ENCODE assay signal across 18 cellular contexts in the genomic region with DNA sequence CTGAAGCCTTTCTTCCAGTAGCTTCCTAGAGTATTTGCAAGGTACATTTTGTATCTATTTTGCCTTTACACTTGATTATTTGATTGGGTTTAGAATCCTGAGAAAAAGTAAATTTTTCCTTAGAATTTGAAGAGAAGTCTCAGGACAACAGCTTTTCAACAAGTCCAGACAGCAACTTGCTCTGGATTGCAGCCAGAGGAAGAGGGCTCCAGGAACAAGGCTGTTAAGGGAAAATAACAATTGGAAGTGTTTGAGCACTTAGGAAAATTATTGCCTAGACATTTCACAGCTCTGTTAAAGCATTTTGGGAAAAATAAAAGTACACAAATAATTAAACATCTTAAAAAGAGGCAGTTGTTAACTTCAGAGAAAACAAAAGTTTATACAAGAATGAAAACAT. TPM values are rescaled to one million over a fixed set of nuclear protein-coding genes. Genes with fewer than 3 reads are reported as not detected.
DNase-seq lines count a peak whose midpoint lies in the region; ATAC-seq and TF ChIP-seq lines count a peak whose summit lies in the region.
"Had no signal": no experiment of that assay in that cellular context is flagged by ENCODE, and none has a peak within 500 bp of the region (broad histone marks: within the 10 kb centered on the region; RNA-seq: fewer than 3 reads in every experiment).

No MANE protein-coding gene starts in this region.

- no peaks in the 10 kb centered on the region for H3K36me3 ChIP-seq in IMR-90 (ENCODE audit: control insufficient read depth, insufficient read depth, low read length)
- H3K36me3 ChIP-seq: SJSA1 had no signal

- H3K14ac ChIP-seq in IMR-90 (replicated peaks; ENCODE audit: low read depth, low read length), result 0 out of 2 replicates have a peak overlapping the region, but pooled peaks have one; percentile 42

- H3K4me3 ChIP-seq in IMR-90 (ENCODE audit: insufficient read depth, low read depth, low read length) (no peak overlapping the region), fibroblast of villous mesenchyme (ENCODE audit: low read depth, low read length) (no peak overlapping the region)
- H3K4me3 ChIP-seq: K562, SJSA1 had no signal

- no peaks in the 10 kb centered on the region for H3K27me3 Mint-ChIP-seq in MCF 10A (ENCODE audit: insufficient read depth, unreplicated experiment)

- H3K27me3 ChIP-seq in IMR-90 (ENCODE audit: control insufficient read depth, insufficient read depth, low read length), result no peaks in the 10 kb centered on the region
- H3K27me3 ChIP-seq: SJSA1 had no signal

- H3K23ac ChIP-seq in IMR-90 (ENCODE audit: low read depth, low read length), result no peak overlapping the region

- peaks cover 2% of the 10 kb centered on the region; the same call in 1 of the 2 replicates for H3K4me1 ChIP-seq in IMR-90 (ENCODE audit: control insufficient read depth, insufficient read depth, low read length)
- H3K4me1 ChIP-seq: SJSA1 had no signal

- H2AFZ ChIP-seq in IMR-90 (replicated peaks; ENCODE audit: low read length, poor library complexity), result no peak overlapping the region

- H3K27ac ChIP-seq in IMR-90 (ENCODE audit: insufficient read depth, low read length), result no peak overlapping the region
- H3K27ac ChIP-seq: HL-60, SJSA1 had no signal

- peak overlapping the region; percentile 72; the same call in 1 of the 2 replicates for H4K5ac ChIP-seq in IMR-90 (ENCODE audit: low read depth, low read length)

- H3K56ac ChIP-seq in IMR-90 (ENCODE audit: extremely low read depth, insufficient read depth, low read length), result no peak overlapping the region

- no peak for TF ChIP-seq POLR2A in IMR-90 (IDR thresholded peaks at IDR 0.05; ENCODE audit: low read depth, low read length)

- TF ChIP-seq CTCF in IMR-90 (conservative IDR thresholded peaks at IDR 0.05; ENCODE audit: low read depth, low read length) (no peak), MCF 10A (IDR thresholded peaks at IDR 0.05; ENCODE audit: unreplicated experiment) (no peak), fibroblast of villous mesenchyme (IDR thresholded peaks at IDR 0.05; ENCODE audit: insufficient read depth, low read depth, low read length) (no peak)

- POLR2A ChIA-PET in IMR-90 (lab: Charles Lee; ENCODE audit: unreplicated experiment) (no interaction called here), MCF 10A (lab: Yijun Ruan, JAX) (interaction anchor here (0.7 to 1.7 kb wide), 7 partner anchors 9 to 989 kb away, joined by 3 to 20 read pairs (median 6); no protein-coding TSS in a partner anchor), HEK293T (lab: Yijun Ruan, JAX) (no interaction called here)

- no peak overlapping the region for H2BK5ac ChIP-seq in IMR-90 (ENCODE audit: low read depth, low read length, poor library complexity, severe bottlenecking)

- no peak overlapping the region for H3K4me3 Mint-ChIP-seq in MCF 10A (ENCODE audit: unreplicated experiment)

- CTCF ChIA-PET in IMR-90 (lab: Yijun Ruan, JAX) (interaction anchor here (1.0 kb wide), 1 partner anchor 81 kb away, joined by 3 read pairs; no protein-coding TSS in a partner anchor), MCF 10A (lab: Yijun Ruan, JAX) (interaction anchor here (0.5 to 0.8 kb wide), 2 partner anchors 15 to 293 kb away, joined by 3 read pairs; no protein-coding TSS in a partner anchor), HEK293T (lab: Yijun Ruan, JAX) (no interaction called here)

- H4K8ac ChIP-seq in IMR-90 (ENCODE audit: low read depth in 2 of 2, low read length in 2 of 2), result peak overlapping the region in 1 of 2 experiments; percentile 85; a peak in 1 of 4 replicates

- no peak overlapping the region for H2BK15ac ChIP-seq in IMR-90 (ENCODE audit: low read depth, low read length)

- H3K36me3 Mint-ChIP-seq in MCF 10A (ENCODE audit: insufficient read depth, unreplicated experiment), result no peaks in the 10 kb centered on the region

- BruUV-seq in IMR-90 (replicated peaks; lab: Mats Ljungman, UMichigan) (no TSS peak), MCF 10A (replicated peaks; lab: Mats Ljungman, UMichigan) (no TSS peak)

- no peak overlapping the region for H3K4ac ChIP-seq in IMR-90 (ENCODE audit: low read depth, low read length)

- peaks cover 0 to 2% of the 10 kb centered on the region in 2 experiments; a peak in 1 of 4 replicates for H3K79me1 ChIP-seq in IMR-90 (ENCODE audit: low read depth in 1 of 2, low read length in 2 of 2)

- DNase-seq in IMR-90 (no peak), NCI-H446 treated with DMSO at 0.1 percent for 48 hours (lab: John Stamatoyannopoulos, UW) (peak; percentile 36), MCF 10A (ENCODE audit: unreplicated experiment) (peak; percentile 56), fibroblast of villous mesenchyme (ENCODE audit: low read depth) (peak; percentile 28), NOMO-1 (lab: John Stamatoyannopoulos, UW; ENCODE audit: unreplicated experiment in 2 of 2) (no peak), HEK293T (ENCODE audit: extremely low spot score) (no peak), NCI-H1694 treated with DMSO at 0.1 percent for 48 hours (lab: John Stamatoyannopoulos, UW) (no peak)
- DNase-seq: AML-193, DMS79, HCEC 1CT, NCI-H1048, NCI-H187, NCI-H526 treated with DMSO at 0.1 percent for 48 hours had no signal

- H3K4me2 ChIP-seq in IMR-90 (ENCODE audit: low read depth, low read length), result no peak overlapping the region

- intact Hi-C loops in IMR-90 (cut with micrococcal nuclease), result no loop called here
- intact Hi-C loops in MCF 10A (cut with micrococcal nuclease), result no loop called here

- ATAC-seq in IMR-90 (ENCODE audit: low read depth) (0 out of 2 replicates have a peak, but pooled peaks have one; percentile 14), HG02885 (IDR thresholded peaks at IDR 0.05; ENCODE audit: poor library complexity, unreplicated experiment) (no peak)
- ATAC-seq: K562 had no signal

- H2BK120ac ChIP-seq in IMR-90 (ENCODE audit: low read depth, low read length), result no peak overlapping the region

- peaks cover 28% of the 10 kb centered on the region for H3K4me1 Mint-ChIP-seq in MCF 10A (ENCODE audit: insufficient read depth, unreplicated experiment)

- no peak overlapping the region for H4K91ac ChIP-seq in IMR-90 (ENCODE audit: insufficient read depth, low read depth, low read length)

- H2BK20ac ChIP-seq in IMR-90 (ENCODE audit: low read depth, low read length), result no peak overlapping the region; the same call in 1 of the 2 replicates

- in situ Hi-C loops in IMR-90 (cut with MboI; ENCODE audit: low sequenced_read_pairs), result no loop called here

- dilution Hi-C loops in IMR-90 (cut with HindIII; ENCODE audit: low sequenced_read_pairs, unreplicated experiment), result no loop called here

- H4K20me1 ChIP-seq in IMR-90 (ENCODE audit: insufficient read depth, low read length), result no peaks in the 10 kb centered on the region

- H2AK5ac ChIP-seq in IMR-90 (ENCODE audit: low read depth, low read length), result no peak overlapping the region

- no peak overlapping the region for H2AK9ac ChIP-seq in IMR-90 (replicated peaks; ENCODE audit: low read depth, low read length, poor library complexity)

- H3K9me3 Mint-ChIP-seq in MCF 10A (ENCODE audit: unreplicated experiment), result no peaks in the 10 kb centered on the region

- H3K9me3 ChIP-seq in IMR-90 (ENCODE audit: control insufficient read depth, insufficient read depth, low read length), result peaks cover 9% of the 10 kb centered on the region; the same call in 1 of the 2 replicates
- H3K9me3 ChIP-seq: SJSA1 had no signal

- H3K9ac ChIP-seq in IMR-90 (ENCODE audit: low read depth, low read length), result no peak overlapping the region

- H3K18ac ChIP-seq in IMR-90 (ENCODE audit: low read depth, low read length), result peak overlapping the region; percentile 75; the same call in 1 of the 2 replicates

- no peak for TF ChIP-seq RAD21 in IMR-90 (IDR thresholded peaks at IDR 0.05; ENCODE audit: low read length)

- peak overlapping the region; percentile 81 for H3K27ac Mint-ChIP-seq in MCF 10A (ENCODE audit: low read depth, unreplicated experiment)

- 0 out of 2 replicates have a peak, but pooled peaks cover 2% of the 10 kb centered on the region for H3K9me1 ChIP-seq in IMR-90 (ENCODE audit: insufficient read depth, low read length)

TF ChIP-seq in IMR-90, 13 proteins besides CTCF, POLR2A, EP300 and RAD21:
- TF ChIP-seq RFX5 (IDR thresholded peaks at IDR 0.05; ENCODE audit: low read depth, low read length) (no peak), MAFK (IDR thresholded peaks at IDR 0.05; ENCODE audit: low read depth, low read length) (no peak), NFE2L2 (IDR thresholded peaks at IDR 0.05; ENCODE audit: low read depth, low read length) (no peak), CEBPB (IDR thresholded peaks at IDR 0.05; ENCODE audit: low read depth, low read length) (no peak), MAZ (IDR thresholded peaks at IDR 0.05; ENCODE audit: borderline replicate concordance, low read depth, low read length) (no peak), BHLHE40 (IDR thresholded peaks at IDR 0.05; ENCODE audit: low read depth, low read length) (no peak), RCOR1 (IDR thresholded peaks at IDR 0.05; ENCODE audit: insufficient replicate concordance, low read length) (no peak), SMC3 (IDR thresholded peaks at IDR 0.05; ENCODE audit: low read depth, low read length) (no peak), MXI1 (IDR thresholded peaks at IDR 0.05; ENCODE audit: borderline replicate concordance, low read depth, low read length) (no peak)

TF ChIP-seq in HEK293T, 16 proteins besides CTCF, POLR2A, EP300 and RAD21 (continues in another document):
- TF ChIP-seq TARDBP (IDR thresholded peaks at IDR 0.05) (no peak), L3MBTL2 (conservative IDR thresholded peaks at IDR 0.05) (no peak), CTBP1 (IDR thresholded peaks at IDR 0.05; ENCODE audit: borderline replicate concordance) (no peak), ARNT (IDR thresholded peaks at IDR 0.05) (no peak), SUZ12 (IDR thresholded peaks at IDR 0.05) (no peak), BHLHE40 (IDR thresholded peaks at IDR 0.05; ENCODE audit: borderline replicate concordance) (no peak), LEF1 (IDR thresholded peaks at IDR 0.05; ENCODE audit: borderline replicate concordance) (no peak), FOXM1 (IDR thresholded peaks at IDR 0.05; ENCODE audit: borderline replicate concordance) (no peak), ZNF384 (IDR thresholded peaks at IDR 0.05) (no peak), NFRKB (IDR thresholded peaks at IDR 0.05) (no peak)
- TF ChIP-seq, protein P1, sequence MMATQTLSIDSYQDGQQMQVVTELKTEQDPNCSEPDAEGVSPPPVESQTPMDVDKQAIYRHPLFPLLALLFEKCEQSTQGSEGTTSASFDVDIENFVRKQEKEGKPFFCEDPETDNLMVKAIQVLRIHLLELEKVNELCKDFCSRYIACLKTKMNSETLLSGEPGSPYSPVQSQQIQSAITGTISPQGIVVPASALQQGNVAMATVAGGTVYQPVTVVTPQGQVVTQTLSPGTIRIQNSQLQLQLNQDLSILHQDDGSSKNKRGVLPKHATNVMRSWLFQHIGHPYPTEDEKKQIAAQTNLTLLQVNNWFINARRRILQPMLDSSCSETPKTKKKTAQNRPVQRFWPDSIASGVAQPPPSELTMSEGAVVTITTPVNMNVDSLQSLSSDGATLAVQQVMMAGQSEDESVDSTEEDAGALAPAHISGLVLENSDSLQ (IDR thresholded peaks at IDR 0.05), result no peak

RNA-seq across cellular contexts. Expression of a gene that starts 58.3 kb away (rescaled TPM):
- total RNA-seq in IMR-90 (2012; rRNA removed), result 3.2 and 3.6 TPM in 2 replicates
- polyA plus RNA-seq in IMR-90 (2012; rRNA removed), result 1.7 and 1.8 TPM in 2 replicates
- polyA plus RNA-seq in IMR-90 (2012; cell fraction: cytosol; rRNA removed), result 0.27 and 0.81 TPM in 2 replicates
- 0.98 and 7.4 TPM in 2 replicates for polyA plus RNA-seq in IMR-90 (2012; cell fraction: nucleus; rRNA removed; ENCODE audit: low replicate concordance)
- 0.42 TPM in 1 of 2 replicates, not detected in the other for total RNA-seq in MCF 10A (2022)
- total RNA-seq in fibroblast of villous mesenchyme, result 1.3 and 2.6 TPM in 2 replicates
- total RNA-seq: G401 had no signal

Comparison
In these comparisons a context has a peak if more than half of its experiments do, and no peak if none do; other contexts are left out.
1. DNase-seq: peak in NCI-H446 treated with DMSO at 0.1 percent for 48 hours (single experiment), MCF 10A (single experiment) and fibroblast of villous mesenchyme (single experiment); none in IMR-90 (single experiment), NOMO-1 (0 of 2), HEK293T (single experiment) and NCI-H1694 treated with DMSO at 0.1 percent for 48 hours (single experiment).